25 cellular contexts compared by ENCODE assay signal in genomic region chr1:150791587-150791986, GRCh38. TPM values are rescaled to one million over a fixed set of nuclear protein-coding genes. Genes with fewer than 3 reads are reported as not detected.
DNase-seq lines count a peak whose midpoint lies in the region; ATAC-seq, FAIRE-seq and TF ChIP-seq lines count a peak whose summit lies in the region.
"Had no signal": no experiment of that assay in that cellular context is flagged by ENCODE, and none has a peak within 500 bp of the region (broad histone marks: within the 10 kb centered on the region; RNA-seq: fewer than 3 reads in every experiment).

No MANE protein-coding gene starts in this region.

- H3K4me1 ChIP-seq in lower lobe of right lung: peaks cover 30% of the 10 kb centered on the region
- peaks cover 0 to 58% (median 17%) of the 10 kb centered on the region in 6 donors for H3K4me1 ChIP-seq in spleen
- H3K4me1 ChIP-seq in prostate gland (replicated peaks): no peaks in the 10 kb centered on the region
- H3K4me1 ChIP-seq in small intestine (ENCODE audit: control insufficient read depth in 2 of 2, insufficient read depth in 1 of 2, low read depth in 1 of 2, low read length in 1 of 2): no peaks in the 10 kb centered on the region
- H3K4me1 ChIP-seq: gastrocnemius medialis, HAP-1, uterus had no signal

- TF ChIP-seq POLR2A in spleen (IDR thresholded peaks at IDR 0.05): no peak
- TF ChIP-seq POLR2A in prostate gland (IDR thresholded peaks at IDR 0.05): no peak

- H3K27me3 ChIP-seq in lower lobe of right lung (ENCODE audit: low read depth) (no peaks in the 10 kb centered on the region), spleen (replicated peaks in 1 of 7) (no peaks in the 10 kb centered on the region), prostate gland (replicated peaks; ENCODE audit: insufficient read depth) (no peaks in the 10 kb centered on the region), small intestine (ENCODE audit: control insufficient read depth in 2 of 2, insufficient read depth in 2 of 2, low read length in 2 of 2) (no peaks in the 10 kb centered on the region)
- H3K27me3 ChIP-seq: gastrocnemius medialis, uterus had no signal

- FAIRE-seq in small intestine (lab: Jason Lieb, UNC): no peak
- FAIRE-seq: A204.1, endothelial cell of umbilical vein had no signal

- ATAC-seq in Right ventricle myocardium superior (ENCODE audit: poor library complexity) (peak; percentile 73), lower lobe of right lung (peak; percentile 72 to 80)
- ATAC-seq: activated T-helper 17 cell treated with anti-CD3 and anti-CD28 coated beads, Interleukin-2, amount 50 U/mL, for 72 hours; CD8-positive, alpha-beta T cell; gastrocnemius medialis; stimulated activated naive CD8-positive, alpha-beta T cell treated with anti-CD3 and anti-CD28 coated beads, Interleukin-15, amount 100 ng/mL, for 72 hours had no signal

- no peak for TF ChIP-seq CTCF in lower lobe of right lung (IDR thresholded peaks at IDR 0.05)
- no peak for TF ChIP-seq CTCF in spleen (IDR thresholded peaks at IDR 0.05 in 8 of 11, conservative IDR thresholded peaks at IDR 0.05 in 3 of 11)
- TF ChIP-seq CTCF in prostate gland (IDR thresholded peaks at IDR 0.05): no peak

- H3K4me3 ChIP-seq in lower lobe of right lung (no peak overlapping the region), spleen (peak overlapping the region in 1 of 8 donors; percentile 31), prostate gland (no peak overlapping the region), small intestine (ENCODE audit: low read depth in 1 of 2, low read length in 2 of 2) (no peak overlapping the region)
- H3K4me3 ChIP-seq: gastrocnemius medialis, HAP-1, uterus had no signal

- H3K27ac ChIP-seq in lower lobe of right lung (no peak overlapping the region), spleen (peak overlapping the region in 6 of 8 donors; percentile 5 to 79 (median 63)), prostate gland (no peak overlapping the region), small intestine (ENCODE audit: low read depth in 1 of 2, low read length in 1 of 2) (no peak overlapping the region)
- H3K27ac ChIP-seq: gastrocnemius medialis, uterus had no signal

- H3K36me3 ChIP-seq in lower lobe of right lung (peaks cover 11% of the 10 kb centered on the region), spleen (peaks cover 0 to 20% (median 4%) of the 10 kb centered on the region in 6 donors), prostate gland (no peaks in the 10 kb centered on the region), small intestine (ENCODE audit: control insufficient read depth in 2 of 2, insufficient read depth in 2 of 2, low read length in 2 of 2) (peaks cover 0 to 2% of the 10 kb centered on the region in 2 donors)
- H3K36me3 ChIP-seq: HAP-1, uterus had no signal

- WGBS in spleen, 5 donors: 49 to 73% (median 69%) methylated on average over 4 of the region's 4 CpGs
- WGBS in prostate gland: 88% methylated on average over 4 of the region's 4 CpGs
- 83 to 92% (median 92%) methylated on average over 4 of the region's 4 CpGs for whole genome bisulfite sequencing in small intestine, 3 donors

- no peaks in the 10 kb centered on the region for H3K9me3 ChIP-seq in lower lobe of right lung
- no peaks in the 10 kb centered on the region for H3K9me3 ChIP-seq in spleen
- no peaks in the 10 kb centered on the region for H3K9me3 ChIP-seq in prostate gland
- no peaks in the 10 kb centered on the region for H3K9me3 ChIP-seq in small intestine (ENCODE audit: control insufficient read depth, low read depth)
- H3K9me3 ChIP-seq: gastrocnemius medialis, HAP-1, uterus had no signal

- DNase-seq in Right ventricle myocardium superior (no peak), cardiac septum (ENCODE audit: low spot score) (no peak), SKM-1 treated with dmso at 0.1 percent for 144 hours (lab: John Stamatoyannopoulos, UW; ENCODE audit: unreplicated experiment) (peak; percentile 68), lower lobe of right lung (no peak), spleen (no peak), prostate gland (ENCODE audit: low spot score) (no peak), small intestine (no peak), NCI-H1105 (lab: John Stamatoyannopoulos, UW) (no peak)
- DNase-seq: activated naive CD4-positive, alpha-beta T cell treated with anti-CD3 and anti-CD28 coated beads, Interleukin-2, amount 10 ng/mL, durations not matched to agents 7 days and 5 days; CD8-positive, alpha-beta T cell; cerebellar nuclear complex; gastrocnemius medialis; mesendoderm; NCI-H1105 treated with DMSO at 0.1 percent for 48 hours; NCI-H1930; NCI-H2171 treated with DMSO at 0.1 percent for 48 hours; NCI-H510A; occipital lobe; stimulated activated CD4-positive, alpha-beta T cell treated with anti-CD3 and anti-CD28 coated beads, Interleukin-2, amount 100 ng/mL, for 48 hours; stimulated activated naive CD8-positive, alpha-beta T cell treated with anti-CD3 and anti-CD28 coated beads, Interleukin-15, amount 100 ng/mL, for 72 hours; uterus had no signal

- intact Hi-C loops in Right ventricle myocardium superior (cut with DNase I) (no loop called here), cardiac septum (cut with DNase I) (no loop called here), lower lobe of right lung (cut with DNase I) (no loop called here), spleen (cut with DNase I; ENCODE audit: low total_unique reads) (no loop called here), prostate gland (cut with DNase I) (no loop called here)

RNA-seq across cellular contexts. Expression of gene CTSK, which starts 16.5 kb away (rescaled TPM):
- total RNA-seq in Right ventricle myocardium superior (4.9 TPM), cardiac septum (10.8 TPM), lower lobe of right lung (29.4 TPM), spleen (10 to 100 TPM; 11.5 to 23.6 (median 20.6) TPM), prostate gland (10 to 100 TPM in 1 of 2 donors, 1 to 10 TPM in 1; 6.6 to 30.4 TPM)
- polyA plus RNA-seq in spleen (10 to 100 TPM; 28.5 to 68.2 (median 49.2) TPM), small intestine (10 to 100 TPM in 2 of 3 donors, 1 to 10 TPM in 1; 8.1 to 26.4 (median 15.7) TPM)

RNA-seq across cellular contexts. Expression of gene CTSS, which starts 26.0 kb away (rescaled TPM):
- total RNA-seq in Right ventricle myocardium superior (34.9 TPM), cardiac septum (18.9 TPM), lower lobe of right lung (824 TPM), spleen (100 to 1,000 TPM; 495 to 685 (median 618) TPM), prostate gland (10 to 100 TPM; 11.3 to 24.6 TPM)
- polyA plus RNA-seq in spleen (100 to 1,000 TPM; 117 to 181 (median 137) TPM), small intestine (100 to 1,000 TPM in 1 of 3 donors, 10 to 100 TPM in 2; 34.0 to 128 (median 61.6) TPM)

Comparison
In these comparisons a context has a peak if more than half of its experiments do, and no peak if none do; other contexts are left out.
1. H3K27ac ChIP-seq: peak in spleen (6 of 8); none in lower lobe of right lung (single experiment), prostate gland (0 of 2) and small intestine (0 of 2).
2. RNA of gene CTSS, which starts 26.0 kb away (total RNA-seq): 824 TPM in lower lobe of right lung (single experiment) and 495 to 685 TPM in spleen; 34.9 TPM in Right ventricle myocardium superior (single experiment), 11.3 to 24.6 TPM in prostate gland and 18.9 TPM in cardiac septum (single experiment); every median in the first group is over 10 times any median in the second.